In genomic region chr17:65097110-65097509, GRCh38 we compare ENCODE assay signal across 33 cellular contexts.
"Had no signal": no experiment of that assay in that cellular context is flagged by ENCODE, and none has a peak within 500 bp of the region (broad histone marks: within the 10 kb centered on the region; RNA-seq: fewer than 3 reads in every experiment).

No MANE protein-coding gene starts in this region.

- H3K27me3 Mint-ChIP-seq: activated CD8-positive, alpha-beta T cell treated with anti-CD3 and anti-CD28 coated beads for 36 hours; activated naive CD8-positive, alpha-beta T cell treated with anti-CD3 and anti-CD28 coated beads for 36 hours; activated T-helper 17 cell treated with anti-CD3 and anti-CD28 coated beads, Interleukin-2, amount 50 U/mL, for 72 hours had no signal

- H3K36me3 ChIP-seq: brain microvascular endothelial cell, WERI-Rb-1 had no signal

- H3K27ac Mint-ChIP-seq: activated CD4-positive, alpha-beta T cell treated with anti-CD3 and anti-CD28 coated beads, Interleukin-2, amount 10 ng/mL, durations not matched to agents 24 days and 14 days; activated CD8-positive, alpha-beta T cell treated with anti-CD3 and anti-CD28 coated beads for 36 hours; activated naive CD8-positive, alpha-beta T cell treated with anti-CD3 and anti-CD28 coated beads for 36 hours; activated T-cell treated with anti-CD3 and anti-CD28 coated beads, Interleukin-2, amount 50 U/mL, for 72 hours; activated T-helper 17 cell treated with anti-CD3 and anti-CD28 coated beads, Interleukin-2, amount 50 U/mL, for 72 hours had no signal

- H3K4me2 ChIP-seq: PC-9 had no signal

- H3K36me3 Mint-ChIP-seq: activated naive CD8-positive, alpha-beta T cell treated with anti-CD3 and anti-CD28 coated beads for 36 hours had no signal

- H3K4me3 Mint-ChIP-seq: activated CD4-positive, alpha-beta T cell treated with anti-CD3 and anti-CD28 coated beads, Interleukin-2, amount 10 ng/mL, durations not matched to agents 24 days and 14 days; activated CD8-positive, alpha-beta T cell treated with anti-CD3 and anti-CD28 coated beads for 36 hours; activated naive CD8-positive, alpha-beta T cell treated with anti-CD3 and anti-CD28 coated beads for 36 hours; activated T-cell treated with anti-CD3 and anti-CD28 coated beads, Interleukin-2, amount 50 U/mL, for 72 hours; activated T-helper 17 cell treated with anti-CD3 and anti-CD28 coated beads, Interleukin-2, amount 50 U/mL, for 72 hours had no signal

- H3K4me3 ChIP-seq: PC-9 had no signal

- H2AFZ ChIP-seq: PC-9 had no signal

- H3K27ac ChIP-seq: brain microvascular endothelial cell, PC-9, RWPE1, WERI-Rb-1 had no signal

- H3K9me3 Mint-ChIP-seq: activated CD4-positive, alpha-beta T cell treated with anti-CD3 and anti-CD28 coated beads, Interleukin-2, amount 10 ng/mL, durations not matched to agents 24 days and 14 days; activated CD8-positive, alpha-beta T cell treated with anti-CD3 and anti-CD28 coated beads for 36 hours; activated naive CD8-positive, alpha-beta T cell treated with anti-CD3 and anti-CD28 coated beads for 36 hours; activated T-cell treated with anti-CD3 and anti-CD28 coated beads, Interleukin-2, amount 50 U/mL, for 72 hours; activated T-helper 17 cell treated with anti-CD3 and anti-CD28 coated beads, Interleukin-2, amount 50 U/mL, for 72 hours had no signal

- FAIRE-seq: RCC 7860 had no signal

- DNase-seq: activated CD4-positive, alpha-beta T cell treated with anti-CD3 and anti-CD28 coated beads, Interleukin-2, amount 10 ng/mL, durations not matched to agents 24 days and 14 days; activated CD4-positive, alpha-beta T cell treated with anti-CD3 and anti-CD28 coated beads, Interleukin-2, amount 50 U/mL, for 4 hours; activated CD8-positive, alpha-beta T cell treated with anti-CD3 and anti-CD28 coated beads for 36 hours; activated effector memory CD4-positive, alpha-beta T cell treated with anti-CD3 and anti-CD28 coated beads, Interleukin-2, amount 50 U/mL, for 16 hours; activated naive CD4-positive, alpha-beta T cell; activated naive CD4-positive, alpha-beta T cell treated with anti-CD3 and anti-CD28 coated beads, Interleukin-2, amount 50 U/mL, for 16 hours; activated naive CD8-positive, alpha-beta T cell treated with anti-CD3 and anti-CD28 coated beads for 36 hours; activated T-cell treated with anti-CD3 and anti-CD28 coated beads, Interleukin-2, amount 50 U/mL, for 1 hour; activated T-cell treated with anti-CD3 and anti-CD28 coated beads, Interleukin-2, amount 50 U/mL, for 72 hours; amniotic stem cell; aorta; brain microvascular endothelial cell; central memory CD4-positive, alpha-beta T cell; Kasumi-1; MM.1S; MV-4-11; NCI-H1092; NCI-H1436 treated with DMSO at 0.1 percent for 48 hours; NCI-H1694 treated with DMSO at 0.1 percent for 48 hours; NCI-H2029 treated with DMSO at 0.1 percent for 48 hours; NCI-H2107; NCI-H2171; NCI-H510A; NCI-H526; NCI-H748 treated with DMSO at 0.1 percent for 48 hours; PC-9; SIG-M5; T1000; WERI-Rb-1 had no signal

- ATAC-seq: activated CD8-positive, alpha-beta T cell treated with anti-CD3 and anti-CD28 coated beads for 36 hours; activated T-cell treated with anti-CD3 and anti-CD28 coated beads, Interleukin-2, amount 50 U/mL, for 72 hours; activated T-helper 17 cell treated with anti-CD3 and anti-CD28 coated beads, Interleukin-2, amount 50 U/mL, for 72 hours; Right ventricle myocardium inferior had no signal
